ENCODE assay signal across 8 cellular contexts in genomic region chr4:82890602-82890912, GRCh38. TPM values are rescaled to one million over a fixed set of nuclear protein-coding genes. Genes with fewer than 3 reads are reported as not detected.
DNase-seq lines count a peak whose midpoint lies in the region; ATAC-seq, FAIRE-seq and TF ChIP-seq lines count a peak whose summit lies in the region.

No MANE protein-coding gene starts in this region.

- intact Hi-C loops in heart left ventricle (cut with DNase I) (loop anchor here in 6 of 10 donors (5.0 to 10.0 kb wide), 5 partner anchors 124 to 518 kb away; partner anchors contain the start of genes COPS4 (in 3 of the 6), HNRNPD (in 2 of the 6), COQ2 (in 1 of the 6) and LIN54 (in 1 of the 6)), Right ventricle myocardium inferior (cut with DNase I) (loop anchor here (10.0 kb wide), 2 partner anchors 394 to 426 kb away; partner anchors contain the start of gene COQ2)

- 0% methylated on average over 10 to 14 of the region's 14 CpGs for whole genome bisulfite sequencing in heart left ventricle, 4 donors
- WGBS in small intestine, 3 donors, result 0 to 1% (median 0%) methylated on average over 14 of the region's 14 CpGs

- TF ChIP-seq CTCF in heart left ventricle (IDR thresholded peaks at IDR 0.05) (no peak), VCaP (conservative IDR thresholded peaks at IDR 0.05) (no peak), right atrium auricular region (IDR thresholded peaks at IDR 0.05) (no peak)

- H3K4me3 ChIP-seq in heart left ventricle (peak overlapping the region; percentile 69 to 98 (median 82)), right atrium auricular region (peak overlapping the region; percentile 83 to 87), small intestine (ENCODE audit: low read depth in 1 of 2, low read length in 2 of 2) (peak overlapping the region; percentile 75 to 94)

- ATAC-seq in heart left ventricle (no peak), Right ventricle myocardium inferior (no peak), GM18868 (IDR thresholded peaks at IDR 0.05; ENCODE audit: unreplicated experiment) (no peak), HG03108 (IDR thresholded peaks at IDR 0.05; ENCODE audit: unreplicated experiment) (no peak), HG02981 (IDR thresholded peaks at IDR 0.05; ENCODE audit: unreplicated experiment) (no peak)

- H3K27ac ChIP-seq in heart left ventricle (peak overlapping the region; percentile 85 to 99 (median 96)), VCaP (peak overlapping the region; percentile 98), right atrium auricular region (peak overlapping the region; percentile 97 to 98), small intestine (ENCODE audit: low read depth in 1 of 2, low read length in 1 of 2) (peak overlapping the region; percentile 99)

- H3K9me3 ChIP-seq in heart left ventricle (no peaks in the 10 kb centered on the region), right atrium auricular region (no peaks in the 10 kb centered on the region), small intestine (ENCODE audit: control insufficient read depth, low read depth) (no peaks in the 10 kb centered on the region)

- H3K4me1 ChIP-seq in heart left ventricle (peaks cover 0 to 44% (median 39%) of the 10 kb centered on the region in 12 donors), right atrium auricular region (peaks cover 0 to 35% of the 10 kb centered on the region in 2 donors), small intestine (ENCODE audit: control insufficient read depth in 2 of 2, insufficient read depth in 1 of 2, low read depth in 1 of 2, low read length in 1 of 2) (peaks cover 5 to 8% of the 10 kb centered on the region in 2 donors)

- TF ChIP-seq POLR2A in heart left ventricle (IDR thresholded peaks at IDR 0.05), result no peak

- DNase-seq in heart left ventricle (no peak), Right ventricle myocardium inferior (ENCODE audit: missing footprints) (no peak), right atrium auricular region (ENCODE audit: low spot score) (no peak), small intestine (no peak)

- no peaks in the 10 kb centered on the region for H3K27me3 ChIP-seq in heart left ventricle
- no peaks in the 10 kb centered on the region for H3K27me3 ChIP-seq in right atrium auricular region
- H3K27me3 ChIP-seq in small intestine (ENCODE audit: control insufficient read depth in 2 of 2, insufficient read depth in 2 of 2, low read length in 2 of 2), result no peaks in the 10 kb centered on the region

- peaks cover 0 to 30% (median 26%) of the 10 kb centered on the region in 9 donors for H3K36me3 ChIP-seq in heart left ventricle
- peaks cover 15% of the 10 kb centered on the region for H3K36me3 ChIP-seq in right atrium auricular region
- H3K36me3 ChIP-seq in small intestine (ENCODE audit: control insufficient read depth in 2 of 2, insufficient read depth in 2 of 2, low read length in 2 of 2), result peaks cover 5 to 6% of the 10 kb centered on the region in 2 donors

- no peak for FAIRE-seq in small intestine (lab: Jason Lieb, UNC)

RNA-seq across cellular contexts. Expression of gene SEC31A, which starts 0.4 kb away (rescaled TPM):
- total RNA-seq in heart left ventricle (100 to 1,000 TPM in 6 of 9 donors, 10 to 100 TPM in 3; 81.0 to 168 (median 101) TPM), Right ventricle myocardium inferior (85.6 TPM), right atrium auricular region (100 to 1,000 TPM; 107 to 116 TPM)
- polyA plus RNA-seq in heart left ventricle (10 to 100 TPM; 86.6 to 98.7 TPM), small intestine (100 to 1,000 TPM in 2 of 3 donors, 10 to 100 TPM in 1; 95.3 to 204 (median 124) TPM)

RNA-seq across cellular contexts. Expression of gene THAP9, which starts 10.0 kb away (rescaled TPM):
- total RNA-seq in heart left ventricle (1 to 10 TPM; 3.1 to 7.7 (median 5.4) TPM), Right ventricle myocardium inferior (5.5 TPM), right atrium auricular region (1 to 10 TPM; 2.2 to 3.0 TPM)
- polyA plus RNA-seq in heart left ventricle (1 to 10 TPM; 2.9 to 4.4 TPM), small intestine (1 to 10 TPM in 2 of 3 donors, under 1 TPM in 1; 0.54 to 2.9 (median 2.1) TPM)
